In genomic region chr20:20237093-20237959, GRCh38 we compare ENCODE assay signal across 8 cellular contexts.
DNase-seq lines count a peak whose midpoint lies in the region; ATAC-seq, FAIRE-seq and TF ChIP-seq lines count a peak whose summit lies in the region.

No MANE protein-coding gene starts in this region.

- H3K9me3 ChIP-seq in esophagus squamous epithelium, result no peaks in the 10 kb centered on the region
- no peaks in the 10 kb centered on the region for H3K9me3 ChIP-seq in ovary

- H3K4me3 Mint-ChIP-seq in nephron, result no peak overlapping the region

- TF ChIP-seq CTCF in D721Med (IDR thresholded peaks at IDR 0.05; ENCODE audit: insufficient read depth, missing control alignments) (peak; percentile 60), esophagus squamous epithelium (IDR thresholded peaks at IDR 0.05) (peak; percentile 29 to 64 (median 58)), nephron (IDR thresholded peaks at IDR 0.05; ENCODE audit: unreplicated experiment in 3 of 3) (peak; percentile 56 to 66 (median 61)), ovary (IDR thresholded peaks at IDR 0.05) (no peak)

- H3K4me3 ChIP-seq in esophagus squamous epithelium (no peak overlapping the region), ovary (no peak overlapping the region)

- peak; percentile 63 for ATAC-seq in GM19455 (IDR thresholded peaks at IDR 0.05; ENCODE audit: unreplicated experiment)

- H3K27me3 ChIP-seq in esophagus squamous epithelium (peaks cover 0 to 7% (median 0%) of the 10 kb centered on the region in 4 donors), ovary (no peaks in the 10 kb centered on the region)

- H3K27ac Mint-ChIP-seq in nephron, result no peak overlapping the region

- 11 to 30% methylated on average over 6 to 11 of the region's 11 CpGs for WGBS in esophagus squamous epithelium, 2 donors
- 45 to 50% (median 46%) methylated on average over 11 of the region's 11 CpGs for WGBS in ovary, 3 donors

- DNase-seq in D721Med (ENCODE audit: insufficient read length, low spot score) (no peak), LHCN-M2 (ENCODE audit: low read depth) (peak; percentile 36), UCSD-AML1 (lab: John Stamatoyannopoulos, UW; ENCODE audit: unreplicated experiment) (peak; percentile 35), esophagus squamous epithelium (lab: John Stamatoyannopoulos, UW) (no peak), ovary (no peak), SW 1271 (lab: John Stamatoyannopoulos, UW) (no peak)

- H3K27ac ChIP-seq in esophagus squamous epithelium (no peak overlapping the region), ovary (no peak overlapping the region)

- TF ChIP-seq EP300 in ovary (IDR thresholded peaks at IDR 0.05), result no peak

- no peak for FAIRE-seq in D721Med (lab: Jason Lieb, UNC)

- H3K9me3 Mint-ChIP-seq in nephron, result no peaks in the 10 kb centered on the region

- H3K4me1 Mint-ChIP-seq in nephron, result peaks cover 22% of the 10 kb centered on the region

- H3K36me3 ChIP-seq in esophagus squamous epithelium (no peaks in the 10 kb centered on the region), ovary (no peaks in the 10 kb centered on the region)

- no peaks in the 10 kb centered on the region for H3K36me3 Mint-ChIP-seq in nephron (ENCODE audit: low read depth)

- H3K27me3 Mint-ChIP-seq in nephron (ENCODE audit: low read depth), result peaks cover 3% of the 10 kb centered on the region

- no peaks in the 10 kb centered on the region for H3K4me1 ChIP-seq in esophagus squamous epithelium
- H3K4me1 ChIP-seq in ovary (ENCODE audit: insufficient read depth), result no peaks in the 10 kb centered on the region

- TF ChIP-seq POLR2A in esophagus squamous epithelium (IDR thresholded peaks at IDR 0.05), result no peak
- TF ChIP-seq POLR2A in ovary (IDR thresholded peaks at IDR 0.05), result no peak

- intact Hi-C loops in esophagus squamous epithelium (cut with DNase I), result no loop called here
- intact Hi-C loops in ovary (cut with DNase I), result no loop called here

Comparison
In these comparisons a context has a peak if more than half of its experiments do, and no peak if none do; other contexts are left out.
1. DNase-seq: peak in LHCN-M2 (single experiment) and UCSD-AML1 (single experiment); none in D721Med (single experiment), esophagus squamous epithelium (single experiment), ovary (0 of 5) and SW 1271 (0 of 2).
2. CTCF ChIP-seq: peak in D721Med (single experiment), esophagus squamous epithelium (6 of 6) and nephron (3 of 3); none in ovary (0 of 3).